In the genomic region with DNA sequence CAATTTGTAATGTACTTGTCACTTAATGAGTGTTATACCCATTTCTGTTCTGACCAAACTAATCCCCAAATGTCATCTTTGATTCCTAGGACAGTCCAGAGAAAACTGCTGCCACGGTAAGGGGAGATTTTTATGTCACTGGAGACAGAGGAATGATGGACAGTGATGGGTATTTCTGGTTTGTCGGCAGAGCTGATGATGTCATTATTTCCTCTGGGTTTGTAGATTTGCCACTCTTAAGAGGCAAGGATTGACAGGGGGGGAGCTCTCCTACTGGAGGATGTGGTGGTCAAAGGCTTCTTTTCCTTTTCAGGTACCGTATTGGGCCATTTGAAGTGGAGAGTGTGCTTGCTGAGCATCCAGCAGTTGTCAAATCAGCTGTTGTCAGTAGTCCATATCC, we compare ENCODE assay signal across 23 cellular contexts. TPM values are rescaled to one million over a fixed set of nuclear protein-coding genes. Genes with fewer than 3 reads are reported as not detected.
DNase-seq lines count a peak whose midpoint lies in the region; ATAC-seq, FAIRE-seq and TF ChIP-seq lines count a peak whose summit lies in the region.
"Had no signal": no experiment of that assay in that cellular context is flagged by ENCODE, and none has a peak within 500 bp of the region (broad histone marks: within the 10 kb centered on the region; RNA-seq: fewer than 3 reads in every experiment).

No MANE protein-coding gene starts in this region.

- H3K27ac Mint-ChIP-seq in stimulated activated naive CD8-positive, alpha-beta T cell treated with anti-CD3 and anti-CD28 coated beads, Interleukin-15, amount 100 ng/mL, for 72 hours, result peak overlapping the region; percentile 10 to 19
- peak overlapping the region; percentile 37 for H3K27ac Mint-ChIP-seq in stimulated activated naive B cell treated with anti-CD40 and anti-IgM and Interleukin-4, amounts not matched to agents 10 μg/mL and 1 μg/mL and 100 μg/mL, for 72 hours

- peak; percentile 47 for FAIRE-seq in bronchial epithelial cell (lab: Jason Lieb, UNC)
- FAIRE-seq: GM12891, GM18507, H1 had no signal

- H3K4me1 Mint-ChIP-seq in stimulated activated naive CD8-positive, alpha-beta T cell treated with anti-CD3 and anti-CD28 coated beads, Interleukin-15, amount 100 ng/mL, for 72 hours, result no peaks in the 10 kb centered on the region
- H3K4me1 Mint-ChIP-seq in stimulated activated naive B cell treated with anti-CD40 and anti-IgM and Interleukin-4, amounts not matched to agents 10 μg/mL and 1 μg/mL and 100 μg/mL, for 72 hours, result peaks cover 0 to 7% of the 10 kb centered on the region in 2 donors

- no peaks in the 10 kb centered on the region for H3K27me3 ChIP-seq in bronchial epithelial cell (ENCODE audit: control insufficient read depth, insufficient read depth, low read length)

- H3K4me3 ChIP-seq in bronchial epithelial cell (ENCODE audit: low read depth, low read length), result no peak overlapping the region
- H3K4me3 ChIP-seq: GM23248 had no signal

- peaks cover 4% of the 10 kb centered on the region in 2 donors for H3K36me3 Mint-ChIP-seq in stimulated activated naive B cell treated with anti-CD40 and anti-IgM and Interleukin-4, amounts not matched to agents 10 μg/mL and 1 μg/mL and 100 μg/mL, for 72 hours

- H3K27me3 Mint-ChIP-seq in stimulated activated naive CD8-positive, alpha-beta T cell treated with anti-CD3 and anti-CD28 coated beads, Interleukin-15, amount 100 ng/mL, for 72 hours, result no peaks in the 10 kb centered on the region
- H3K27me3 Mint-ChIP-seq in stimulated activated naive B cell treated with anti-CD40 and anti-IgM and Interleukin-4, amounts not matched to agents 10 μg/mL and 1 μg/mL and 100 μg/mL, for 72 hours, result no peaks in the 10 kb centered on the region
- H3K27me3 Mint-ChIP-seq: CD4-positive, alpha-beta memory T cell had no signal

- no peaks in the 10 kb centered on the region for H3K9me3 Mint-ChIP-seq in stimulated activated naive CD8-positive, alpha-beta T cell treated with anti-CD3 and anti-CD28 coated beads, Interleukin-15, amount 100 ng/mL, for 72 hours
- no peaks in the 10 kb centered on the region for H3K9me3 Mint-ChIP-seq in stimulated activated naive B cell treated with anti-CD40 and anti-IgM and Interleukin-4, amounts not matched to agents 10 μg/mL and 1 μg/mL and 100 μg/mL, for 72 hours
- H3K9me3 Mint-ChIP-seq: CD4-positive, alpha-beta memory T cell had no signal

- ATAC-seq in stimulated activated naive CD8-positive, alpha-beta T cell treated with anti-CD3 and anti-CD28 coated beads, Interleukin-15, amount 100 ng/mL, for 72 hours, result no peak
- ATAC-seq in stimulated activated naive CD8-positive, alpha-beta T cell treated with anti-CD3 and anti-CD28 coated beads, Interleukin-15, Interleukin-2, amounts not matched to agents 100 U/mL and 50 U/mL, for 24 hours, result no peak
- no peak for ATAC-seq in stimulated activated naive B cell treated with anti-CD40 and anti-IgM and Interleukin-4, amounts not matched to agents 10 μg/mL and 1 μg/mL and 100 μg/mL, for 72 hours (replicated peaks)
- ATAC-seq in GM21786 (IDR thresholded peaks at IDR 0.05; ENCODE audit: unreplicated experiment), result no peak

- no peak overlapping the region for H3K4me3 Mint-ChIP-seq in stimulated activated naive CD8-positive, alpha-beta T cell treated with anti-CD3 and anti-CD28 coated beads, Interleukin-15, amount 100 ng/mL, for 72 hours
- no peak overlapping the region for H3K4me3 Mint-ChIP-seq in stimulated activated naive B cell treated with anti-CD40 and anti-IgM and Interleukin-4, amounts not matched to agents 10 μg/mL and 1 μg/mL and 100 μg/mL, for 72 hours
- H3K4me3 Mint-ChIP-seq: CD4-positive, alpha-beta memory T cell had no signal

- H3K36me3 ChIP-seq in bronchial epithelial cell (ENCODE audit: control insufficient read depth, insufficient read depth, low read length), result no peaks in the 10 kb centered on the region

- TF ChIP-seq CTCF in bronchial epithelial cell (IDR thresholded peaks at IDR 0.05; ENCODE audit: insufficient read depth, low read length, severe bottlenecking), result no peak

- DNase-seq in stimulated activated naive CD8-positive, alpha-beta T cell treated with anti-CD3 and anti-CD28 coated beads, Interleukin-15, amount 100 ng/mL, for 72 hours, result no peak
- DNase-seq in stimulated activated naive CD8-positive, alpha-beta T cell treated with anti-CD3 and anti-CD28 coated beads, Interleukin-15, Interleukin-2, amounts not matched to agents 100 U/mL and 50 U/mL, for 24 hours, result no peak
- no peak for DNase-seq in bronchial epithelial cell (ENCODE audit: low read depth)
- no peak for DNase-seq in stimulated activated naive B cell treated with anti-CD40 and anti-IgM and Interleukin-4, amounts not matched to agents 10 μg/mL and 1 μg/mL and 100 μg/mL, for 72 hours
- no peak for DNase-seq in activated T-cell treated with anti-CD3 and anti-CD28 coated beads for 4 hours
- DNase-seq: C1 segment of cervical spinal cord; Calu3; CD4-positive, alpha-beta memory T cell; COR-L47; DMS53; DMS79 treated with DMSO at 0.1 percent for 48 hours; GF-D8; GM23248; H7; HCEC 1CT had no signal

RNA-seq across cellular contexts. Expression of a gene that starts 12.5 kb away (rescaled TPM):
- 82.8 and 105 TPM in 2 replicates for total RNA-seq in bronchial epithelial cell

RNA-seq across cellular contexts. Expression of a gene that starts 31.7 kb away (rescaled TPM):
- total RNA-seq in bronchial epithelial cell, result under 0.01 and 0.26 TPM in 2 replicates
- total RNA-seq: A172, A673, Daoy, G401, GM23248, H1 had no signal

RNA-seq across cellular contexts. Expression of a gene that starts 34.7 kb away (rescaled TPM):
- total RNA-seq in bronchial epithelial cell, result 1.8 and 4.6 TPM in 2 replicates
- total RNA-seq: A673 had no signal
